21 cellular contexts compared by ENCODE assay signal in genomic region chr18:24786027-24786426, GRCh38.
DNase-seq lines count a peak whose midpoint lies in the region; ATAC-seq lines count a peak whose summit lies in the region.
"Had no signal": no experiment of that assay in that cellular context is flagged by ENCODE, and none has a peak within 500 bp of the region (broad histone marks: within the 10 kb centered on the region; RNA-seq: fewer than 3 reads in every experiment).

No MANE protein-coding gene starts in this region.

- ATAC-seq in GM19455 (IDR thresholded peaks at IDR 0.05; ENCODE audit: unreplicated experiment), result no peak
- ATAC-seq: PC-3, T-cell had no signal

- DNase-seq in COLO829 (ENCODE audit: low spot score) (peak; percentile 64), NCI-H2227 (lab: John Stamatoyannopoulos, UW; ENCODE audit: unreplicated experiment) (peak; percentile 47), SW480 (ENCODE audit: low spot score) (peak; percentile 17), pons (ENCODE audit: low spot score) (peak; percentile 21), NCI-H1092 treated with DMSO at 0.1 percent for 48 hours (lab: John Stamatoyannopoulos, UW) (no peak), NCI-H524 (lab: John Stamatoyannopoulos, UW) (no peak), DMS79 (lab: John Stamatoyannopoulos, UW) (no peak)
- DNase-seq: CD4-positive, CD25-positive, alpha-beta regulatory T cell; DND-41; GM23248; H9; KBM-7; MV-4-11; NCI-H2029; NCI-H226; NCI-H510A; NCI-H82; NK-92 treated with Interleukin-12 subunit alpha and Interleukin-12 subunit beta, amount 100 ng/mL, for 24 hours; PC-3; T-cell had no signal

Comparison
In these comparisons a context has a peak if more than half of its experiments do, and no peak if none do; other contexts are left out.
1. DNase-seq: peak in COLO829 (single experiment), NCI-H2227 (single experiment), SW480 (single experiment) and pons (single experiment); none in NCI-H1092 treated with DMSO at 0.1 percent for 48 hours (single experiment), NCI-H524 (0 of 2) and DMS79 (single experiment).